ENCODE assay signal across 24 cellular contexts in genomic region chr5:1040571-1040970, GRCh38. TPM values are rescaled to one million over a fixed set of nuclear protein-coding genes. Genes with fewer than 3 reads are reported as not detected.
"Had no signal": no experiment of that assay in that cellular context is flagged by ENCODE, and none has a peak within 500 bp of the region (broad histone marks: within the 10 kb centered on the region; RNA-seq: fewer than 3 reads in every experiment).

No MANE protein-coding gene starts in this region.

- DNase-seq: activated CD4-positive, alpha-beta memory T cell treated with anti-CD3 and anti-CD28 coated beads, Interleukin-2, amount 10 ng/mL, durations not matched to agents 7 days and 5 days; activated CD4-positive, alpha-beta T cell treated with anti-CD3 and anti-CD28 coated beads, Interleukin-2, amount 10 ng/mL, durations not matched to agents 24 days and 14 days; activated effector memory CD4-positive, alpha-beta T cell treated with Interleukin-2 at 50 U/mL for 16 hours; activated naive CD4-positive, alpha-beta T cell treated with anti-CD3 and anti-CD28 coated beads for 36 hours; effector memory CD8-positive, alpha-beta T cell; foreskin melanocyte; immature natural killer cell; stimulated activated CD4-positive, alpha-beta T cell treated with anti-CD3 and anti-CD28 coated beads, Interleukin-12 subunit alpha, Interleukin-12 subunit beta, amount 100 ng/mL, for 4 hours; stimulated activated naive CD8-positive, alpha-beta T cell treated with anti-CD3 and anti-CD28 coated beads, Interleukin-15, amount 100 ng/mL, for 72 hours; SW 1271; T-helper 17 cell; tibial artery had no signal

- H2AFZ ChIP-seq: hepatocyte, parathyroid adenoma had no signal

- H3K4me3 Mint-ChIP-seq: activated CD4-positive, alpha-beta memory T cell treated with anti-CD3 and anti-CD28 coated beads, Interleukin-2, amount 10 ng/mL, durations not matched to agents 7 days and 5 days; activated CD4-positive, alpha-beta T cell treated with anti-CD3 and anti-CD28 coated beads, Interleukin-2, amount 10 ng/mL, durations not matched to agents 24 days and 14 days; activated naive CD4-positive, alpha-beta T cell treated with anti-CD3 and anti-CD28 coated beads for 36 hours; activated T-cell treated with anti-CD3 and anti-CD28 coated beads, Interleukin-2, amount 50 U/mL, for 72 hours; effector memory CD8-positive, alpha-beta T cell; immature natural killer cell; memory B cell; nephron; stimulated activated effector memory CD8-positive, alpha-beta T cell treated with anti-CD3 and anti-CD28 coated beads, Interleukin-12 subunit alpha, Interleukin-12 subunit beta, amount 100 ng/mL, for 72 hours; stimulated activated naive CD8-positive, alpha-beta T cell treated with anti-CD3 and anti-CD28 coated beads, Interleukin-15, amount 100 ng/mL, for 72 hours; T-helper 17 cell had no signal

- H3K9ac ChIP-seq: parathyroid adenoma had no signal

- H3K36me3 ChIP-seq: cardiac muscle cell, tibial artery had no signal

- H3K4me2 ChIP-seq: hepatocyte had no signal

- H3K27me3 ChIP-seq: body of pancreas, cardiac muscle cell, hepatocyte, tibial artery had no signal

- H3K27ac ChIP-seq: body of pancreas, cardiac muscle cell, hepatocyte, parathyroid adenoma, tibial artery, VCaP had no signal

- H3K27ac Mint-ChIP-seq: activated CD4-positive, alpha-beta memory T cell treated with anti-CD3 and anti-CD28 coated beads, Interleukin-2, amount 10 ng/mL, durations not matched to agents 7 days and 5 days; activated naive CD4-positive, alpha-beta T cell treated with anti-CD3 and anti-CD28 coated beads for 36 hours; activated T-cell treated with anti-CD3 and anti-CD28 coated beads, Interleukin-2, amount 50 U/mL, for 72 hours; memory B cell; nephron; stimulated activated effector memory CD8-positive, alpha-beta T cell treated with anti-CD3 and anti-CD28 coated beads, Interleukin-12 subunit alpha, Interleukin-12 subunit beta, amount 100 ng/mL, for 72 hours; stimulated activated naive CD8-positive, alpha-beta T cell treated with anti-CD3 and anti-CD28 coated beads, Interleukin-15, amount 100 ng/mL, for 72 hours; T-helper 17 cell had no signal

- H3K4me1 ChIP-seq: body of pancreas, parathyroid adenoma, tibial artery had no signal

- H3K4me3 ChIP-seq: body of pancreas, cardiac muscle cell, hepatocyte, tibial artery had no signal

- H3K4me1 Mint-ChIP-seq: activated CD4-positive, alpha-beta memory T cell treated with anti-CD3 and anti-CD28 coated beads, Interleukin-2, amount 10 ng/mL, durations not matched to agents 7 days and 5 days; nephron; stimulated activated naive CD8-positive, alpha-beta T cell treated with anti-CD3 and anti-CD28 coated beads, Interleukin-15, amount 100 ng/mL, for 72 hours; T-helper 17 cell had no signal

- ATAC-seq: body of pancreas; effector memory CD8-positive, alpha-beta T cell; T-helper 17 cell had no signal

- H3K36me3 Mint-ChIP-seq: immature natural killer cell, memory B cell had no signal

- H3K27me3 Mint-ChIP-seq: activated CD4-positive, alpha-beta memory T cell treated with anti-CD3 and anti-CD28 coated beads, Interleukin-2, amount 10 ng/mL, durations not matched to agents 7 days and 5 days; activated CD4-positive, alpha-beta T cell treated with anti-CD3 and anti-CD28 coated beads, Interleukin-2, amount 10 ng/mL, durations not matched to agents 24 days and 14 days; effector memory CD8-positive, alpha-beta T cell; stimulated activated naive CD8-positive, alpha-beta T cell treated with anti-CD3 and anti-CD28 coated beads, Interleukin-15, amount 100 ng/mL, for 72 hours; T-helper 17 cell had no signal

- H3K9me3 ChIP-seq: body of pancreas, tibial artery had no signal

- FAIRE-seq: endothelial cell of umbilical vein had no signal

RNA-seq across cellular contexts. Expression of gene NKD2, which starts 32.0 kb away (rescaled TPM):
- total RNA-seq: endothelial cell of umbilical vein, mononuclear cell, myocyte, T-helper 17 cell had no signal
- polyA plus RNA-seq: immature natural killer cell had no signal
